In the genomic region with DNA sequence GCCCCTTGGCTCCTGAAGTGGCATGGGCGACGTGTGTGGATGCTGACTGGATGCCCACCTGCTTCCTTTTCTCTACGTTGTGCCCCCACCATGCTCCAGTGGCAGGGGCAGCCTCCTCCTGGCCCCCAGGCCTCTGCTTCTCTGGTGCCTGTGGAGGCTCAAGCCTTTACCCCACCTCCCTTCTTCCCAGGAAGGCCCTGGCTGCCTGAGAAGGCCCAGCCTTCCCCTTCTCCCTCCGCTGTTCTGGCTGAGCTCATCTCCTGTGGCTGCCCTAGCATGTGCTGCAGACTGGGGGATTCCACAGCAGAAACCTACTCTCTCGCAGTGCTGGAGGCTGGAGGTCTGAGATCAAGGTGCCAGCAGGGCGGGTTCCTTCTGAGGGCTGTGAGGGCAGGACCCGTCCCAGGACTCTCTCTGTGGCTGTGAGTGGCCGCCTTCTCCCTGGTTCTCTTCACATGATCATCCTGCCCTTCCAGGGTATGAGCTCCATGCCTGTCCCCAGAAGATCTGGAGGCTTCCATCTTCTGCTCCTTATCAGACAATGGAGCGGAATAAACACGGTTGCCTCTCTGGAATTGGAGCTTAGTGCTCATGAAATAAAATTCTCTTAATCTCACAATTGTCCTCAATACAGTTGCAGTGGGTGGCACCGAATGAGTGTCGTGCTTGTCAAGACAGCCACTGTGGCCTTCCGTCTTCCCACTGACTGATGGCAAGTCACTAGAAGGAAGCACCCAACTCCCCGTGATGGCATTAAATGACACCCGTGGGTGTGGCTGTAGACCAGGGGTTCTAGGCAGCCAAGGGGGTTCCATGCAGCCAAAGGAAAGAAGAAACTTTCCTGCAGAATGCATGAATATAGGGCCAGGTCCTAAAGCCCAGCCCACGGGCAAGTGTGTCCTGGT, we compare ENCODE assay signal across 14 cellular contexts. TPM values are rescaled to one million over a fixed set of nuclear protein-coding genes. Genes with fewer than 3 reads are reported as not detected.
DNase-seq lines count a peak whose midpoint lies in the region; ATAC-seq and TF ChIP-seq lines count a peak whose summit lies in the region.
"Had no signal": no experiment of that assay in that cellular context is flagged by ENCODE, and none has a peak within 500 bp of the region (broad histone marks: within the 10 kb centered on the region; RNA-seq: fewer than 3 reads in every experiment).

No MANE protein-coding gene starts in this region.

- intact Hi-C loops in cardiac septum (cut with DNase I) (no loop called here), heart left ventricle (cut with DNase I) (no loop called here), posterior vena cava (cut with DNase I) (no loop called here)

- H3K4me1 ChIP-seq in heart left ventricle = no peaks in the 10 kb centered on the region
- H3K4me1 ChIP-seq: Caco-2 had no signal

- DNase-seq in cardiac septum (ENCODE audit: low spot score) (peak; percentile 63), heart left ventricle (no peak), posterior vena cava (ENCODE audit: low spot score) (peak; percentile 77), NCI-H69 (lab: John Stamatoyannopoulos, UW) (no peak), COR-L47 (lab: John Stamatoyannopoulos, UW) (no peak)
- DNase-seq: 8988T; CD8-positive, alpha-beta T cell; H9 had no signal

- no peak overlapping the region for H3K4me3 ChIP-seq in heart left ventricle
- H3K4me3 ChIP-seq: BLaER1 treated with 17β-estradiol and CSF1 and Interleukin-3, amounts not matched to agents 10 nM and 100 nM had no signal

- 76 to 90% (median 83%) methylated on average over 15 to 16 of the region's 16 CpGs for WGBS in heart left ventricle, 4 donors

- H3K27ac ChIP-seq in heart left ventricle (no peak overlapping the region), cingulate gyrus (ENCODE audit: low read depth, low read length) (peak overlapping the region; percentile 97), temporal lobe (ENCODE audit: low read depth, low read length) (peak overlapping the region; percentile 99)

- H3K9me3 ChIP-seq in heart left ventricle = no peaks in the 10 kb centered on the region
- H3K9me3 ChIP-seq: BLaER1 treated with 17β-estradiol and CSF1 and Interleukin-3, amounts not matched to agents 10 nM and 100 nM had no signal

- ATAC-seq in heart left ventricle = no peak
- ATAC-seq in GM19351 (IDR thresholded peaks at IDR 0.05; ENCODE audit: unreplicated experiment) = no peak
- ATAC-seq: CD8-positive, alpha-beta T cell had no signal

- no peak for TF ChIP-seq POLR2A in heart left ventricle (IDR thresholded peaks at IDR 0.05)

- H3K27me3 ChIP-seq in heart left ventricle = peaks cover 0 to 15% (median 0%) of the 10 kb centered on the region in 9 donors
- H3K27me3 ChIP-seq: BLaER1 treated with 17β-estradiol and CSF1 and Interleukin-3, amounts not matched to agents 10 nM and 100 nM had no signal

- no peaks in the 10 kb centered on the region for H3K36me3 ChIP-seq in heart left ventricle

- no peak for TF ChIP-seq CTCF in heart left ventricle (IDR thresholded peaks at IDR 0.05)

RNA-seq across cellular contexts. Expression of a gene that starts 25.1 kb away (rescaled TPM):
- 0.54 TPM for total RNA-seq in cardiac septum
- total RNA-seq in heart left ventricle = 10 to 100 TPM in 1 of 9 donors, 1 to 10 TPM in 6, under 1 TPM in 2; 0.59 to 14.6 (median 4.3) TPM
- polyA plus RNA-seq in heart left ventricle = 1 to 10 TPM in 1 of 2 donors, under 1 TPM in 1; 0.19 to 3.5 TPM
- total RNA-seq in posterior vena cava = under 1 TPM; 0.19 to 0.43 TPM
- total RNA-seq in temporal lobe = 31.0 TPM
- total RNA-seq: CD8-positive, alpha-beta T cell; H9 had no signal
- polyA plus RNA-seq: AG04450 had no signal

Comparison
In these comparisons a context has a peak if more than half of its experiments do, and no peak if none do; other contexts are left out.
1. DNase-seq: peak in cardiac septum (single experiment) and posterior vena cava (single experiment); none in heart left ventricle (0 of 5), NCI-H69 (single experiment) and COR-L47 (single experiment).
2. H3K27ac ChIP-seq: peak in cingulate gyrus (single experiment) and temporal lobe (single experiment); none in heart left ventricle (0 of 12).